Comparison of ENCODE assay signal across 16 cellular contexts in the genomic region with DNA sequence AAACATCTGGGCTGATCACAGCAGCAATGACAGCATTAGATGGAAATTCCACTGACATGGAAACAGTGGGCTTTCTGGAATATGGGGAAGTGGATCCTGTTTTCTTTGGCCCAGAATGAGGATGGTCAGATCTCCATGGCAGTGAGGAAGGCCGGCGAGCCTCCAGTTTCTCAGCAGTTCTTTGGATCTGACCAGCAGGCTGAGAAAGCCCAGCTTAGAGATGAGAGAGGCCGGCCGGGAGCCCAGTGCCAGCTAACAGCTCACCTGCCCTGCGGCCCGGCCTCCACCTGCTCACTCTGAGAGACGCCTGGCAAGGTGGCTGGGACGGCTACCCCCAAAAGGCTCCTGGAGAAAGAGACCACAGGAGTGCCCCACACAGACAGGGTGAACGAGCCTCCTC. TPM values are rescaled to one million over a fixed set of nuclear protein-coding genes. Genes with fewer than 3 reads are reported as not detected.
"Had no signal": no experiment of that assay in that cellular context is flagged by ENCODE, and none has a peak within 500 bp of the region (broad histone marks: within the 10 kb centered on the region; RNA-seq: fewer than 3 reads in every experiment).

No MANE protein-coding gene starts in this region.

- H3K4me1 Mint-ChIP-seq: neural crest cell, T-cell had no signal

- H3K27ac Mint-ChIP-seq: activated CD8-positive, alpha-beta T cell treated with anti-CD3 and anti-CD28 coated beads for 36 hours; activated naive CD4-positive, alpha-beta T cell treated with anti-CD3 and anti-CD28 coated beads for 36 hours; T-cell had no signal

- H3K9me3 Mint-ChIP-seq: activated CD8-positive, alpha-beta T cell treated with anti-CD3 and anti-CD28 coated beads for 36 hours; neural crest cell; T-cell had no signal

- H3K4me1 ChIP-seq: left lung, pancreas had no signal

- H3K27me3 ChIP-seq: dorsolateral prefrontal cortex, left lung, pancreas, thyroid gland had no signal

- DNase-seq: activated CD4-positive, alpha-beta T cell treated with anti-CD3 and anti-CD28 coated beads for 4 hours; activated CD8-positive, alpha-beta T cell treated with anti-CD3 and anti-CD28 coated beads for 36 hours; activated naive CD4-positive, alpha-beta T cell treated with anti-CD3 and anti-CD28 coated beads for 36 hours; central memory CD4-positive, alpha-beta T cell; foreskin melanocyte; retina; small intestine; T-cell; T1000; thyroid gland; WERI-Rb-1 had no signal

- H3K9me3 ChIP-seq: left lung, pancreas, thyroid gland had no signal

- H3K4me3 Mint-ChIP-seq: activated CD8-positive, alpha-beta T cell treated with anti-CD3 and anti-CD28 coated beads for 36 hours; activated naive CD4-positive, alpha-beta T cell treated with anti-CD3 and anti-CD28 coated beads for 36 hours; neural crest cell; T-cell had no signal

- ATAC-seq: activated CD8-positive, alpha-beta T cell treated with anti-CD3 and anti-CD28 coated beads for 36 hours; esophagus mucosa; left lung; T-cell had no signal

- H3K27me3 Mint-ChIP-seq: activated CD8-positive, alpha-beta T cell treated with anti-CD3 and anti-CD28 coated beads for 36 hours; T-cell had no signal

- H3K27ac ChIP-seq: left lung, pancreas, thyroid gland, WERI-Rb-1 had no signal

- H3K36me3 ChIP-seq: pancreas, WERI-Rb-1 had no signal

- H3K4me3 ChIP-seq: dorsolateral prefrontal cortex, left lung, pancreas, thyroid gland had no signal

- H3K36me3 Mint-ChIP-seq: T-cell had no signal

RNA-seq across cellular contexts. Expression of a gene that starts 24.2 kb away (rescaled TPM):
- total RNA-seq: activated naive CD4-positive, alpha-beta T cell treated with anti-CD3 and anti-CD28 coated beads for 36 hours had no signal
